ENCODE assay signal across 12 cellular contexts in the genomic region with DNA sequence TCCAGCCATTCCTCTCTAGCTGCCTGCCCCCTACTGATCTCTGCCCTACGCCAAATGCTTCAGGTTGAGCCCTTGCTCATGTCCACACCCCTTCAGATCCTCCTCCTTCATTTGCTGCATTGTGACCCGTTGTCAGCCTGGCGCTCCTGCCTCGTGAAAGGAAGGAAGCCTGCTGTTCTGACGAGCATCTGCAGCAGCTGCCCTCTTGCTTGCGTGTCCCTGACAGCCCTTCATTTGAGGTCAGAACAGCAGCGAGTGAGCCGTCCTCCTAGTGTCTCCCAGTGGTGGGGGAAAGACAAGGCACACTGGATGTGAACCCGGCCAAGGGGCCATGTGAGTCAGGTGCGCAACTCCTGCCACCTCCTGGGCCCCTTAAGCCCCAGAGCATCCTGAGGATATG. TPM values are rescaled to one million over a fixed set of nuclear protein-coding genes. Genes with fewer than 3 reads are reported as not detected.
DNase-seq lines count a peak whose midpoint lies in the region; ATAC-seq and TF ChIP-seq lines count a peak whose summit lies in the region.
"Had no signal": no experiment of that assay in that cellular context is flagged by ENCODE, and none has a peak within 500 bp of the region (broad histone marks: within the 10 kb centered on the region; RNA-seq: fewer than 3 reads in every experiment).

No MANE protein-coding gene starts in this region.

- H3K9me3 Mint-ChIP-seq in Caco-2 (ENCODE audit: unreplicated experiment) = no peaks in the 10 kb centered on the region

- H3K36me3 Mint-ChIP-seq in Caco-2 (ENCODE audit: insufficient read depth, unreplicated experiment) = peaks cover 8% of the 10 kb centered on the region

- no peak overlapping the region for H3K4me3 ChIP-seq in Caco-2 (ENCODE audit: low read depth, low read length)
- H3K4me3 ChIP-seq in tibial artery = no peak overlapping the region
- H3K4me3 ChIP-seq: pancreas, SK-N-MC, transverse colon had no signal

- H3K9me3 ChIP-seq in Caco-2 = no peaks in the 10 kb centered on the region
- no peaks in the 10 kb centered on the region for H3K9me3 ChIP-seq in tibial artery
- H3K9me3 ChIP-seq: pancreas, transverse colon had no signal

- BruUV-seq in Caco-2 (replicated peaks; lab: Mats Ljungman, UMichigan) = no TSS peak

- no peak overlapping the region for H3K4me3 Mint-ChIP-seq in Caco-2 (ENCODE audit: unreplicated experiment)

- H3K4me1 ChIP-seq in Caco-2 (peaks cover 5% of the 10 kb centered on the region), tibial artery (peaks cover 0 to 18% (median 12%) of the 10 kb centered on the region in 4 donors)
- H3K4me1 ChIP-seq: pancreas had no signal

- TF ChIP-seq CTCF in Caco-2 (IDR thresholded peaks at IDR 0.05; ENCODE audit: insufficient read depth in 1 of 2, low read depth in 1 of 2, low read length in 1 of 2, severe bottlenecking in 1 of 2, unreplicated experiment in 1 of 2) (peak; percentile 10 to 38), GM20000 (IDR thresholded peaks at IDR 0.05; ENCODE audit: extremely low read depth, missing control alignments) (no peak), tibial artery (IDR thresholded peaks at IDR 0.05) (no peak)

- no peak for ATAC-seq in GM18520 (IDR thresholded peaks at IDR 0.05; ENCODE audit: unreplicated experiment)
- ATAC-seq: pancreas had no signal

- no peak overlapping the region for H3K27ac Mint-ChIP-seq in Caco-2 (ENCODE audit: unreplicated experiment)

- intact Hi-C loops in Caco-2 (cut with micrococcal nuclease; ENCODE audit: unreplicated experiment) (no loop called here), tibial artery (cut with DNase I; ENCODE audit: low total_unique reads) (no loop called here)

- H3K27ac ChIP-seq in tibial artery = no peak overlapping the region
- H3K27ac ChIP-seq: pancreas, SK-N-MC, transverse colon had no signal

- H3K27me3 ChIP-seq in Caco-2 (replicated peaks; ENCODE audit: control insufficient read depth, insufficient read depth, low read length) (peaks cover 5% of the 10 kb centered on the region), tibial artery (peaks cover 3 to 96% of the 10 kb centered on the region in 2 donors)

- H3K4me1 Mint-ChIP-seq in Caco-2 (ENCODE audit: low read depth, unreplicated experiment) = peaks cover 10% of the 10 kb centered on the region

- peaks cover 36% of the 10 kb centered on the region for H3K27me3 Mint-ChIP-seq in Caco-2 (ENCODE audit: insufficient read depth, unreplicated experiment)

- CTCF ChIA-PET in Caco-2 (lab: Charles Lee) = interaction anchor here (1.6 kb wide), 1 partner anchor 15 kb away, joined by 6 read pairs; the partner anchor contains the start of gene ZNF384

- POLR2A ChIA-PET in Caco-2 (lab: Charles Lee) = no interaction called here

- H3K36me3 ChIP-seq in Caco-2 (ENCODE audit: control insufficient read depth, insufficient read depth, low read length) = no peaks in the 10 kb centered on the region
- H3K36me3 ChIP-seq in tibial artery = no peaks in the 10 kb centered on the region
- H3K36me3 ChIP-seq: pancreas, transverse colon had no signal

- DNase-seq in Caco-2 = peak; percentile 70 to 77
- DNase-seq in GM20000 (ENCODE audit: low spot score) = peak; percentile 30
- DNase-seq in RPMI8226 = peak; percentile 69
- DNase-seq in iPS-NIHi7 (ENCODE audit: extremely low spot score) = peak; percentile 57
- no peak for DNase-seq in tibial artery
- no peak for DNase-seq in effector CD8-positive, alpha-beta T cell (lab: John Stamatoyannopoulos, UW)
- no peak for DNase-seq in NOMO-1 treated with DMSO at 0.1 percent for 48 hours (lab: John Stamatoyannopoulos, UW; ENCODE audit: unreplicated experiment)
- DNase-seq: NCI-H1694 treated with DMSO at 0.1 percent for 48 hours, pancreas, transverse colon had no signal

RNA-seq across cellular contexts. Expression of gene PIANP, which starts 3.0 kb away (rescaled TPM):
- 0.37 and 0.48 TPM in 2 replicates for total RNA-seq in Caco-2 (2022)

RNA-seq across cellular contexts. Expression of gene ZNF384, which starts 14.5 kb away (rescaled TPM):
- 119 and 127 TPM in 2 replicates for total RNA-seq in Caco-2 (2022)

RNA-seq across cellular contexts. Expression of gene COPS7A, which starts 20.2 kb away (rescaled TPM):
- total RNA-seq in Caco-2 (2022) = 56.8 and 61.9 TPM in 2 replicates

RNA-seq across cellular contexts. Expression of gene ING4, which starts 40.7 kb away (rescaled TPM):
- total RNA-seq in Caco-2 (2022) = 31.6 and 32.8 TPM in 2 replicates

RNA-seq across cellular contexts. Expression of gene MLF2, which starts 49.3 kb away (rescaled TPM):
- 303 and 309 TPM in 2 replicates for total RNA-seq in Caco-2 (2022)

Comparison
In these comparisons a context has a peak if more than half of its experiments do, and no peak if none do; other contexts are left out.
1. DNase-seq: peak in Caco-2 (2 of 2), GM20000 (single experiment), RPMI8226 (single experiment) and iPS-NIHi7 (single experiment); none in tibial artery (0 of 2), effector CD8-positive, alpha-beta T cell (single experiment) and NOMO-1 treated with DMSO at 0.1 percent for 48 hours (single experiment).
2. CTCF ChIP-seq: peak in Caco-2 (2 of 2); none in GM20000 (single experiment) and tibial artery (0 of 2).